Comparison of ENCODE assay signal across 23 cellular contexts in the genomic region with DNA sequence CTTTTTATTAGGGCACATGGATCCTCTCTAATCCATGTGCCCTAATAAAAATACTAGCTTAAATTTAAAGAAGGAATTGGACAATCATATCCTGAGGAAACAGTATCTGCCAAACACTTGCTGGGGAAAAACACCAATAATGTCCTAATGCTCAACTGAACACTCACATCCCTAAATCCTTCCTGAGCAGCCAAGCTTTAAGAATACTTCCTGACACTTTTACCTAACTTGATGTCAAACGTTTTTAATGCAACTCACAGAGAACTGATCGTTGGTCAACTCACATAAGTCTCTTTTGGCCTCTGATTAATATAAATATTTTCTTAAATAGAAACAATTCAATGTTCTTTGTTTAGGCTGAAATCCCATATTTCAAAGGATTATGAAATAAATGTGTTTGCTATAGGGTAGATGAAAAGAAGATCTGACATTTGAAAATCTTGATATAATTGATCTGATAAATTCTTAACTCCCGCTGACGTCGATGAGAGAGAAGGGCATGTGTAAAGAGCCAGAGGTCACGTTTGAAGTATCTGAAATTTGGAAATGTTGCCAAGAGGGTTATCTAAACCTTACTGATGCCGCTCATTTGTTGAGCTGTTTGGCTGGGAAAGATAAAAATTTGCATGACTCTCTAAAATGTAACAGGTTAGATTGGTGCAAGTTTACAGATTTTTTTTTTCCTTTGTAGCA.
"Had no signal": no experiment of that assay in that cellular context is flagged by ENCODE, and none has a peak within 500 bp of the region (broad histone marks: within the 10 kb centered on the region; RNA-seq: fewer than 3 reads in every experiment).

No MANE protein-coding gene starts in this region.

- H3K36me3 ChIP-seq: cardiac muscle cell, esophagus squamous epithelium, heart right ventricle, suprapubic skin, tibial nerve, vagina had no signal

- H3K9me3 ChIP-seq: body of pancreas, esophagus squamous epithelium, heart right ventricle, suprapubic skin, tibial nerve, vagina had no signal

- H3K4me1 ChIP-seq: suprapubic skin had no signal

- DNase-seq: activated gamma-delta T cell treated with Interleukin-2 at 50 U/mL for 16 hours; activated T-cell treated with anti-CD3 and anti-CD28 coated beads, Interleukin-2, amount 50 U/mL, for 1 hour; anterior cingulate cortex; body of pancreas; dorsolateral prefrontal cortex; effector memory CD8-positive, alpha-beta T cell; esophagus squamous epithelium; heart right ventricle; kidney; midbrain; natural killer cell; right cardiac atrium; stimulated activated CD4-positive, alpha-beta T cell treated with anti-CD3 and anti-CD28 coated beads, Interleukin-1b, Interleukin-23, amount 100 ng/mL, for 48 hours; stimulated activated naive CD8-positive, alpha-beta T cell treated with anti-CD3 and anti-CD28 coated beads, Interleukin-15, amount 100 ng/mL, for 72 hours; T-helper 1 cell had no signal

- H3K4me3 Mint-ChIP-seq: activated naive CD4-positive, alpha-beta T cell treated with anti-CD3 and anti-CD28 coated beads, Interleukin-2, amount 50 U/mL, for 24 hours; effector memory CD8-positive, alpha-beta T cell; natural killer cell; stimulated activated naive CD8-positive, alpha-beta T cell treated with anti-CD3 and anti-CD28 coated beads, Interleukin-15, amount 100 ng/mL, for 72 hours; WTC11 had no signal

- H3K4me3 ChIP-seq: body of pancreas, cardiac muscle cell, dorsolateral prefrontal cortex, esophagus squamous epithelium, heart right ventricle, lung, suprapubic skin, tibial nerve, vagina had no signal

- H3K27me3 Mint-ChIP-seq: activated naive CD4-positive, alpha-beta T cell treated with anti-CD3 and anti-CD28 coated beads, Interleukin-2, amount 50 U/mL, for 24 hours; effector memory CD8-positive, alpha-beta T cell; stimulated activated naive CD8-positive, alpha-beta T cell treated with anti-CD3 and anti-CD28 coated beads, Interleukin-15, amount 100 ng/mL, for 72 hours had no signal

- H3K27ac ChIP-seq: body of pancreas, cardiac muscle cell, dorsolateral prefrontal cortex, esophagus squamous epithelium, heart right ventricle, suprapubic skin, tibial nerve, vagina had no signal

- ATAC-seq: body of pancreas; effector memory CD8-positive, alpha-beta T cell; heart right ventricle; natural killer cell; right cardiac atrium; stimulated activated naive CD8-positive, alpha-beta T cell treated with anti-CD3 and anti-CD28 coated beads, Interleukin-15, amount 100 ng/mL, for 72 hours; WTC11 had no signal

- H3K27me3 ChIP-seq: body of pancreas, cardiac muscle cell, dorsolateral prefrontal cortex, esophagus squamous epithelium, heart right ventricle, suprapubic skin, tibial nerve, vagina had no signal

- H3K36me3 Mint-ChIP-seq: activated naive CD4-positive, alpha-beta T cell treated with anti-CD3 and anti-CD28 coated beads, Interleukin-2, amount 50 U/mL, for 24 hours; natural killer cell; WTC11 had no signal

- H3K4me1 Mint-ChIP-seq: activated naive CD4-positive, alpha-beta T cell treated with anti-CD3 and anti-CD28 coated beads, Interleukin-2, amount 50 U/mL, for 24 hours; natural killer cell; stimulated activated naive CD8-positive, alpha-beta T cell treated with anti-CD3 and anti-CD28 coated beads, Interleukin-15, amount 100 ng/mL, for 72 hours; WTC11 had no signal

- H3K9me3 Mint-ChIP-seq: activated naive CD4-positive, alpha-beta T cell treated with anti-CD3 and anti-CD28 coated beads, Interleukin-2, amount 50 U/mL, for 24 hours; effector memory CD8-positive, alpha-beta T cell; natural killer cell; stimulated activated naive CD8-positive, alpha-beta T cell treated with anti-CD3 and anti-CD28 coated beads, Interleukin-15, amount 100 ng/mL, for 72 hours; WTC11 had no signal

- H3K27ac Mint-ChIP-seq: activated naive CD4-positive, alpha-beta T cell treated with anti-CD3 and anti-CD28 coated beads, Interleukin-2, amount 50 U/mL, for 24 hours; effector memory CD8-positive, alpha-beta T cell; natural killer cell; progenitor cell of endocrine pancreas; stimulated activated naive CD8-positive, alpha-beta T cell treated with anti-CD3 and anti-CD28 coated beads, Interleukin-15, amount 100 ng/mL, for 72 hours; WTC11 had no signal
